Comparison of ENCODE assay signal across 16 cellular contexts in the genomic region with DNA sequence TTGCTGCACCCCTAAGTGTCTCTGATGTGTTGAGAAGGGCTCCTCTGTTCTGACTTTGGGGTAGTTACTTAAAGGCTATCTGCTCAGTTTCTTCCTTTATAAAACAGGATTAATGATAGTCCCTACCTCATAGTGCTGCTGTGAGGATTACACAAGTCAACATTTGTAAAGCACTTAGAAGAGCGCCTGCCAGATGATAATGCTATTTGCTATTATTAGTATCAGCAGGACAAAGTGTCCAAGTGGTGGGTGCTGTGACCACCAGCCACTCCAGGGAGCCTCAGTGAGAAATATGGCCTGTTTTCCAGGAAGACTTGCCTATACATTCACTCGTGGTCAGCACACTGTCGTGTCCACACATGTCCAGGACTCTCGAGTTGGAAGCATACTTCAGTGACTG. TPM values are rescaled to one million over a fixed set of nuclear protein-coding genes. Genes with fewer than 3 reads are reported as not detected.
"Had no signal": no experiment of that assay in that cellular context is flagged by ENCODE, and none has a peak within 500 bp of the region (broad histone marks: within the 10 kb centered on the region; RNA-seq: fewer than 3 reads in every experiment).

No MANE protein-coding gene starts in this region.

- H3K27ac ChIP-seq: hepatocyte, thoracic aorta, upper lobe of left lung had no signal

- H3K36me3 ChIP-seq: thoracic aorta, upper lobe of left lung had no signal

- H3K9me3 ChIP-seq: thoracic aorta, upper lobe of left lung had no signal

- DNase-seq: activated B cell treated with CpG ODN at 0.5 μM for 24 hours; activated CD4-positive, alpha-beta memory T cell treated with anti-CD3 and anti-CD28 coated beads for 36 hours; activated CD4-positive, alpha-beta T cell treated with anti-CD3 and anti-CD28 coated beads for 4 hours; activated T-cell treated with anti-CD3 and anti-CD28 coated beads for 4 hours; dermis blood vessel endothelial cell; effector memory CD4-positive, alpha-beta T cell; left colon; nucleus accumbens; small intestine; stimulated activated naive B cell treated with anti-CD40 and anti-IgM and Interleukin-4, amounts not matched to agents 10 μg/mL and 1 μg/mL and 100 μg/mL, for 72 hours; T-cell; upper lobe of left lung had no signal

- H3K27me3 ChIP-seq: upper lobe of left lung had no signal

- H3K4me1 ChIP-seq: upper lobe of left lung had no signal

- H2AFZ ChIP-seq: hepatocyte had no signal

- H3K4me3 ChIP-seq: hepatocyte, lung, thoracic aorta, upper lobe of left lung had no signal

- H3K79me2 ChIP-seq: hepatocyte had no signal

- H3K4me2 ChIP-seq: hepatocyte had no signal

- ATAC-seq: left colon; natural killer cell treated with Interleukin-12 subunit alpha and Interleukin-12 subunit beta and Interleukin-15 and Interleukin-18, amount 100 ng/mL, for 72 hours; T-cell had no signal

RNA-seq across cellular contexts. Expression of a gene that starts 16.2 kb away (rescaled TPM):
- total RNA-seq: activated B cell treated with CpG ODN at 0.5 μM for 24 hours; activated CD4-positive, alpha-beta memory T cell treated with anti-CD3 and anti-CD28 coated beads for 36 hours; hepatocyte; natural killer cell treated with Interleukin-12 subunit alpha and Interleukin-12 subunit beta and Interleukin-15 and Interleukin-18, amount 100 ng/mL, for 72 hours; T-cell; thoracic aorta had no signal
- polyA plus RNA-seq: hepatocyte had no signal
